ENCODE assay signal across 8 cellular contexts in genomic region chr19:39531834-39532232, GRCh38. TPM values are rescaled to one million over a fixed set of nuclear protein-coding genes. Genes with fewer than 3 reads are reported as not detected.
DNase-seq lines count a peak whose midpoint lies in the region; ATAC-seq, FAIRE-seq and TF ChIP-seq lines count a peak whose summit lies in the region.

No MANE protein-coding gene starts in this region.

- peak overlapping the region; percentile 84 to 96 for H3K4me3 ChIP-seq in testis

- H3K27ac Mint-ChIP-seq in T-helper 2 cell treated with Interferon-gamma antibody and Interleukin-4, amounts not matched to agents 5 μg/mL and 100 μg/mL, for 36 hours: peak overlapping the region; percentile 73
- H3K27ac Mint-ChIP-seq in activated naive CD8-positive, alpha-beta T cell treated with anti-CD3 and anti-CD28 coated beads, Interleukin-2, amount 10 ng/mL, durations not matched to agents 7 days and 5 days: peak overlapping the region; percentile 70

- no peaks in the 10 kb centered on the region for H3K36me3 ChIP-seq in testis (ENCODE audit: low read depth, missing control alignments)

- FAIRE-seq in GM12891 (lab: Jason Lieb, UNC): no peak

- no peak for ATAC-seq in activated naive CD8-positive, alpha-beta T cell treated with anti-CD3 and anti-CD28 coated beads, Interleukin-2, amount 10 ng/mL, durations not matched to agents 7 days and 5 days (ENCODE audit: low read depth)
- no peak for ATAC-seq in GM18502 (IDR thresholded peaks at IDR 0.05; ENCODE audit: poor library complexity, unreplicated experiment)

- H3K4me3 Mint-ChIP-seq in T-helper 2 cell treated with Interferon-gamma antibody and Interleukin-4, amounts not matched to agents 5 μg/mL and 100 μg/mL, for 36 hours: peak overlapping the region; percentile 93
- peak overlapping the region; percentile 92 for H3K4me3 Mint-ChIP-seq in activated naive CD8-positive, alpha-beta T cell treated with anti-CD3 and anti-CD28 coated beads, Interleukin-2, amount 10 ng/mL, durations not matched to agents 7 days and 5 days

- H3K27ac ChIP-seq in layer of hippocampus (ENCODE audit: low read depth, low read length) (peak overlapping the region; percentile 89), testis (peak overlapping the region; percentile 89 to 92)

- no peak for TF ChIP-seq CTCF in testis (IDR thresholded peaks at IDR 0.05)

- peaks cover 8% of the 10 kb centered on the region for H3K36me3 Mint-ChIP-seq in T-helper 2 cell treated with Interferon-gamma antibody and Interleukin-4, amounts not matched to agents 5 μg/mL and 100 μg/mL, for 36 hours (ENCODE audit: low read depth)
- H3K36me3 Mint-ChIP-seq in activated naive CD8-positive, alpha-beta T cell treated with anti-CD3 and anti-CD28 coated beads, Interleukin-2, amount 10 ng/mL, durations not matched to agents 7 days and 5 days: peaks cover 7% of the 10 kb centered on the region

- WGBS in testis, 2 donors: 19 to 28% methylated on average over 14 of the region's 14 CpGs

- POLR2A ChIA-PET in activated naive CD8-positive, alpha-beta T cell treated with anti-CD3 and anti-CD28 coated beads, Interleukin-2, amount 10 ng/mL, durations not matched to agents 7 days and 5 days (lab: Charles Lee): interaction anchor here (0.7 to 2.4 kb wide), 4 partner anchors 58 to 314 kb away, joined by 3 to 16 read pairs (median 3); partner anchors contain the start of gene RPS16

- intact Hi-C loops in testis (cut with DNase I; ENCODE audit: low total_unique reads): loop anchor here (10.0 kb wide), 1 partner anchor 107 kb away; no protein-coding TSS in a partner anchor

- H3K9me3 ChIP-seq in testis: no peaks in the 10 kb centered on the region

- TF ChIP-seq POLR2A in testis (IDR thresholded peaks at IDR 0.05) (no peak), GM12891 (IDR thresholded peaks at IDR 0.05; ENCODE audit: low read depth, low read length) (no peak)

- H3K27me3 ChIP-seq in layer of hippocampus (ENCODE audit: control insufficient read depth, insufficient read depth, low read length): no peaks in the 10 kb centered on the region
- H3K27me3 ChIP-seq in testis: no peaks in the 10 kb centered on the region

- no peaks in the 10 kb centered on the region for H3K27me3 Mint-ChIP-seq in T-helper 2 cell treated with Interferon-gamma antibody and Interleukin-4, amounts not matched to agents 5 μg/mL and 100 μg/mL, for 36 hours (ENCODE audit: low read depth)
- no peaks in the 10 kb centered on the region for H3K27me3 Mint-ChIP-seq in activated naive CD8-positive, alpha-beta T cell treated with anti-CD3 and anti-CD28 coated beads, Interleukin-2, amount 10 ng/mL, durations not matched to agents 7 days and 5 days

- peaks cover 12% of the 10 kb centered on the region for H3K4me1 ChIP-seq in testis

- H3K9me3 Mint-ChIP-seq in T-helper 2 cell treated with Interferon-gamma antibody and Interleukin-4, amounts not matched to agents 5 μg/mL and 100 μg/mL, for 36 hours: no peaks in the 10 kb centered on the region
- H3K9me3 Mint-ChIP-seq in activated naive CD8-positive, alpha-beta T cell treated with anti-CD3 and anti-CD28 coated beads, Interleukin-2, amount 10 ng/mL, durations not matched to agents 7 days and 5 days: no peaks in the 10 kb centered on the region

- H3K4me1 Mint-ChIP-seq in T-helper 2 cell treated with Interferon-gamma antibody and Interleukin-4, amounts not matched to agents 5 μg/mL and 100 μg/mL, for 36 hours (ENCODE audit: low read depth): peaks cover 13% of the 10 kb centered on the region
- H3K4me1 Mint-ChIP-seq in activated naive CD8-positive, alpha-beta T cell treated with anti-CD3 and anti-CD28 coated beads, Interleukin-2, amount 10 ng/mL, durations not matched to agents 7 days and 5 days: peaks cover 12% of the 10 kb centered on the region

- DNase-seq in T-helper 2 cell treated with Interferon-gamma antibody and Interleukin-4, amounts not matched to agents 5 μg/mL and 100 μg/mL, for 36 hours (ENCODE audit: low spot score): no peak
- no peak for DNase-seq in T-helper 2 cell
- no peak for DNase-seq in activated naive CD8-positive, alpha-beta T cell treated with anti-CD3 and anti-CD28 coated beads, Interleukin-2, amount 10 ng/mL, durations not matched to agents 7 days and 5 days
- no peak for DNase-seq in testis
- no peak for DNase-seq in UCSD-AML1 (lab: John Stamatoyannopoulos, UW; ENCODE audit: unreplicated experiment)
- no peak for DNase-seq in GM12891 (ENCODE audit: insufficient read length, low spot score)

TF ChIP-seq in GM12891, 5 proteins besides CTCF, POLR2A, EP300 and RAD21:
- TF ChIP-seq POLR2AphosphoS5 (IDR thresholded peaks at IDR 0.05; ENCODE audit: low read depth, low read length): no peak
- no peak for TF ChIP-seq POU2F2 (IDR thresholded peaks at IDR 0.05; ENCODE audit: low read depth, low read length)
- no peak for TF ChIP-seq TAF1 (IDR thresholded peaks at IDR 0.05; ENCODE audit: low read depth, low read length)
- no peak for TF ChIP-seq PAX5 (IDR thresholded peaks at IDR 0.05; ENCODE audit: insufficient read depth, low read length, severe bottlenecking)
- no peak for TF ChIP-seq SPI1 (IDR thresholded peaks at IDR 0.05; ENCODE audit: low read depth, low read length)

RNA-seq across cellular contexts. Expression of gene EID2B, which starts 0.8 kb away (rescaled TPM):
- 1 to 10 TPM; 6.3 to 7.0 TPM for total RNA-seq in activated naive CD8-positive, alpha-beta T cell treated with anti-CD3 and anti-CD28 coated beads, Interleukin-2, amount 10 ng/mL, durations not matched to agents 7 days and 5 days
- 10 to 100 TPM in 1 of 2 donors, 1 to 10 TPM in 1; 9.2 to 12.2 TPM for total RNA-seq in testis
- polyA plus RNA-seq in testis (ENCODE audit: insufficient read depth, low read depth, low replicate concordance): 6.6 TPM
- polyA plus RNA-seq in GM12891 (2012; ENCODE audit: low read depth, missing spikeins): 3.4 TPM

RNA-seq across cellular contexts. Expression of gene EID2, which starts 8.1 kb away (rescaled TPM):
- total RNA-seq in activated naive CD8-positive, alpha-beta T cell treated with anti-CD3 and anti-CD28 coated beads, Interleukin-2, amount 10 ng/mL, durations not matched to agents 7 days and 5 days: 10 to 100 TPM; 17.5 to 20.7 TPM
- 10 to 100 TPM; 23.9 to 26.7 TPM for total RNA-seq in testis
- 15.0 TPM for polyA plus RNA-seq in testis (ENCODE audit: insufficient read depth, low read depth, low replicate concordance)
- polyA plus RNA-seq in GM12891 (2012; ENCODE audit: low read depth, missing spikeins): 5.2 TPM

RNA-seq across cellular contexts. Expression of gene SELENOV, which starts 16.9 kb away (rescaled TPM):
- total RNA-seq in activated naive CD8-positive, alpha-beta T cell treated with anti-CD3 and anti-CD28 coated beads, Interleukin-2, amount 10 ng/mL, durations not matched to agents 7 days and 5 days: not detected
- total RNA-seq in testis: 10 to 100 TPM in 1 of 2 donors, 1 to 10 TPM in 1; 2.5 to 10.8 TPM
- 19.7 TPM for polyA plus RNA-seq in testis (ENCODE audit: insufficient read depth, low read depth, low replicate concordance)
- not detected for polyA plus RNA-seq in GM12891 (2012; ENCODE audit: low read depth, missing spikeins)

RNA-seq across cellular contexts. Expression of gene DLL3, which starts 33.1 kb away (rescaled TPM):
- total RNA-seq in activated naive CD8-positive, alpha-beta T cell treated with anti-CD3 and anti-CD28 coated beads, Interleukin-2, amount 10 ng/mL, durations not matched to agents 7 days and 5 days: under 1 TPM; 0.19 to 0.23 TPM
- 1 to 10 TPM; 4.5 to 6.5 TPM for total RNA-seq in testis
- 1.6 TPM for polyA plus RNA-seq in testis (ENCODE audit: insufficient read depth, low read depth, low replicate concordance)
- 0.37 TPM for polyA plus RNA-seq in GM12891 (2012; ENCODE audit: low read depth, missing spikeins)

RNA-seq across cellular contexts. Expression of gene TIMM50, which starts 51.2 kb away (rescaled TPM):
- total RNA-seq in activated naive CD8-positive, alpha-beta T cell treated with anti-CD3 and anti-CD28 coated beads, Interleukin-2, amount 10 ng/mL, durations not matched to agents 7 days and 5 days: 10 to 100 TPM; 42.8 to 46.8 TPM
- 10 to 100 TPM; 80.6 to 96.1 TPM for total RNA-seq in testis
- polyA plus RNA-seq in testis (ENCODE audit: insufficient read depth, low read depth, low replicate concordance): 130 TPM
- 67.0 TPM for polyA plus RNA-seq in GM12891 (2012; ENCODE audit: low read depth, missing spikeins)
